Comparison of ENCODE assay signal across 8 cellular contexts in the genomic region with DNA sequence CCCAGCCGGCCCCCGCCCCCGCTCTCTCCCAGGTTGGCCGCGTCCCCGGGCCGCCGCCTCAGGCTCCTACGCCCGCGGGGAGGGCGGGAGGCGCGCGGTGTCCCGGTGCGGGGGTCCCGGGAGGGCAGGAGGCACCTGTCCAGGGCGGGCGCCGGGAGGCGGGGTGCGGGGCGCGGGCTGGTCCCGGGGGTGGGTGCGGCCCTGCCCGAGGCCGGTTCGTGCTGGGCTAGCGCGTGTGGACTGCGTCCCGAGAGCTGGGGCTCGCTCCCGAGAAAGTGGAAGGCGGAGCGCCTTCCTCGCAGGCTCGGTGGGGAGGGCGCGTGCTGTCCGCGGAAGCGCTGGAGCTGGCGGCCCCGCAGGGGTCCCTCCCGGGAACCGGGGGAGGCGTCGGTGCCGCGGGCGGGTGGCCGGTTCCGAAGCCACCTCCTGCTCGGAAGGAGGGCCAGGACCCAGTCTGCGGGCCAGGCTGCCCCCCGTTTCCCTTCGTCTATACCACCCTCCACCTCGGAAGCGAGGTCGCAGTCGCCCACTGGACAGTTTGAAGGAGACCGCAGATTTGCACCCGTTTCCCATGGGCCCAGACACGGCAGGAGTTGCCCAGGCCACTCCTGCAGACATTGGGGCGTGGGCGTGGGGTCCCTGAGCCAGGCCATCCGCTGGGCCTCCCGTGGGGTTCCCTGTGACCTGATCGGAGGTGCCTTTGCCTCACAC. TPM values are rescaled to one million over a fixed set of nuclear protein-coding genes. Genes with fewer than 3 reads are reported as not detected.
DNase-seq lines count a peak whose midpoint lies in the region; ATAC-seq, FAIRE-seq and TF ChIP-seq lines count a peak whose summit lies in the region.

No MANE protein-coding gene starts in this region.

- ATAC-seq in stimulated activated naive CD8-positive, alpha-beta T cell treated with anti-CD3 and anti-CD28 coated beads, Interleukin-15, Interleukin-2, amounts not matched to agents 100 U/mL and 50 U/mL, for 24 hours = no peak

- DNase-seq in AG08396 (ENCODE audit: low spot score) = peak; percentile 80
- peak; percentile 69 for DNase-seq in GM13977 (ENCODE audit: low spot score)
- no peak for DNase-seq in astrocyte of the spinal cord (ENCODE audit: low read depth, low spot score)
- DNase-seq in kidney = peak; percentile 87
- DNase-seq in stimulated activated naive CD8-positive, alpha-beta T cell treated with anti-CD3 and anti-CD28 coated beads, Interleukin-15, Interleukin-2, amounts not matched to agents 100 U/mL and 50 U/mL, for 24 hours = peak; percentile 24
- DNase-seq in amniotic stem cell (lab: John Stamatoyannopoulos, UW) = no peak
- no peak for DNase-seq in SHP77 (lab: John Stamatoyannopoulos, UW)

- no peaks in the 10 kb centered on the region for H3K27me3 Mint-ChIP-seq in IgD-negative memory B cell

- no peak for FAIRE-seq in kidney (lab: Jason Lieb, UNC)

- H3K4me3 Mint-ChIP-seq in IgD-negative memory B cell = peak overlapping the region; percentile 85 to 92 (median 89)

- H3K9me3 Mint-ChIP-seq in IgD-negative memory B cell = no peaks in the 10 kb centered on the region

- no peak for TF ChIP-seq CTCF in GM13977 (IDR thresholded peaks at IDR 0.05; ENCODE audit: extremely low read depth, insufficient read depth, missing control alignments)
- no peak for TF ChIP-seq CTCF in astrocyte of the spinal cord (IDR thresholded peaks at IDR 0.05; ENCODE audit: low read depth, low read length)
- no peak for TF ChIP-seq CTCF in kidney (IDR thresholded peaks at IDR 0.05; ENCODE audit: borderline replicate concordance, extremely low read depth, insufficient read depth)

- H3K9me3 ChIP-seq in kidney (ENCODE audit: control insufficient read depth in 1 of 2, low read length in 2 of 2) = no peaks in the 10 kb centered on the region

- H3K4me3 ChIP-seq in astrocyte of the spinal cord (ENCODE audit: low read depth, low read length) = peak overlapping the region; percentile 58
- peak overlapping the region; percentile 51 to 62 for H3K4me3 ChIP-seq in kidney (ENCODE audit: low read length in 2 of 2)

- in situ Hi-C loops in GM13977 (cut with MboI; ENCODE audit: low pct_unique_long_range_greater_than_20kb, low sequenced_read_pairs, unreplicated experiment) = no loop called here
- in situ Hi-C loops in astrocyte of the spinal cord (cut with HindIII; ENCODE audit: low sequenced_read_pairs) = no loop called here

- H3K36me3 Mint-ChIP-seq in IgD-negative memory B cell = peaks cover 1% of the 10 kb centered on the region

- no peak overlapping the region for H3K27ac ChIP-seq in kidney (ENCODE audit: low read depth in 2 of 2, low read length in 2 of 2)

- no peaks in the 10 kb centered on the region for H3K36me3 ChIP-seq in kidney (ENCODE audit: control insufficient read depth in 1 of 2, insufficient read depth in 2 of 2, low read length in 2 of 2)

- peak overlapping the region in 2 of 3 donors; percentile 62 to 76 for H3K27ac Mint-ChIP-seq in IgD-negative memory B cell

- peaks cover 16 to 21% of the 10 kb centered on the region in 2 donors for H3K4me1 ChIP-seq in kidney (ENCODE audit: control insufficient read depth in 1 of 2, insufficient read depth in 1 of 2, low read depth in 1 of 2, low read length in 2 of 2)

- H3K4me1 Mint-ChIP-seq in IgD-negative memory B cell = peaks cover 27 to 31% (median 29%) of the 10 kb centered on the region in 3 donors

- peak overlapping the region; percentile 63 for H3K9ac ChIP-seq in kidney (ENCODE audit: low read length in 2 of 2)

- intact Hi-C loops in kidney (cut with DNase I) = no loop called here

RNA-seq across cellular contexts. Expression of gene ZFYVE21, which starts 0.6 kb away (rescaled TPM):
- 10.3 TPM for polyA plus RNA-seq in IgD-negative memory B cell
- total RNA-seq in kidney = 70.9 TPM
- polyA plus RNA-seq in kidney (ENCODE audit: insufficient read depth, low read depth, low replicate concordance) = 67.8 TPM

RNA-seq across cellular contexts. Expression of gene XRCC3, which starts 1.0 kb away (rescaled TPM):
- polyA plus RNA-seq in IgD-negative memory B cell = 5.7 TPM
- 6.3 TPM for total RNA-seq in kidney
- 2.8 TPM for polyA plus RNA-seq in kidney (ENCODE audit: insufficient read depth, low read depth, low replicate concordance)

Comparison
In these comparisons a context has a peak if more than half of its experiments do, and no peak if none do; other contexts are left out.
1. DNase-seq: peak in AG08396 (single experiment), GM13977 (single experiment), kidney (single experiment) and stimulated activated naive CD8-positive, alpha-beta T cell treated with anti-CD3 and anti-CD28 coated beads, Interleukin-15, Interleukin-2, amounts not matched to agents 100 U/mL and 50 U/mL, for 24 hours (single experiment); none in astrocyte of the spinal cord (single experiment), amniotic stem cell (single experiment) and SHP77 (0 of 2).